In the genomic region with DNA sequence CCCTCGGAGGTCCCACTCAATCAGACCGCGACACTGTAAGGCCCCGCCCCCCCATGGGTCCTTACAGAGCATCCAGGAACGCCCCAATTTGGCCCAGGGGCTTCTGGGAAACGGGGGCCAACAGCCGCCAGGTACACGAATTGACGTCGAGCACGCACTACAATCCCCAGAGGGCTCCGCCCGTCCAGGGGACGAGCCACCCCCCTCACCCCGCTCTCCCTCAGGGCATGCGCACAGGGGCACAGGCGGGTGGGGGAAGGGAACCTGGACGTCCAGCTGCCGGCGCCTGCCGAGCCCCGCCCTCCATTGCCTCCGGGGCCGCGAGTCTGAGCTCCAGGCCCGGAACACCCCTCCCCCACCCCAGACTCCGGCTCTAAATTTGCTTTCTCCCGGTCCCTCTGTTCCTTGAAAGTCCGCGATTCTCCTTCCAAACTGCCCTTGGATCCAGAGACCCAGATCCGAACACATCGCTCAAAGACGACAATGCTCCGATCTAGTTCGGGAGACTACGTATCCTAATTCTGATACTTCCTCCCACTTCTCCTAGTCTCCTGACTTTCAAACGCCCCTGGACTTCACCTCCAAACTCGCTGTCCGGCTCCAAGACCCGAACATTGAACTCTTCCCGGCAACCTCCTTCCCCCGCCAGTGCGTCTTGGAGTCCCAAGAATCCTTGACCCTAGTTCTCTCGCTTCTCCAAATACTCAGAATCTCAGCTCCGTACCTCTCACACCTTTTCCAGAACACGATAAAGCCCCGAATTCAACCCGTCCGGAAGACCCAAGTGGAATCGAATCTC, we compare ENCODE assay signal across 8 cellular contexts. TPM values are rescaled to one million over a fixed set of nuclear protein-coding genes. Genes with fewer than 3 reads are reported as not detected.
DNase-seq lines count a peak whose midpoint lies in the region; ATAC-seq and TF ChIP-seq lines count a peak whose summit lies in the region.

No MANE protein-coding gene starts in this region.

- H3K9me3 Mint-ChIP-seq in chondrocyte (ENCODE audit: low read depth), result no peaks in the 10 kb centered on the region

- H3K4me1 Mint-ChIP-seq in chondrocyte (ENCODE audit: low read depth), result peaks cover 29% of the 10 kb centered on the region

- no peaks in the 10 kb centered on the region for H3K27me3 Mint-ChIP-seq in chondrocyte (ENCODE audit: low read depth)

- peaks cover 13% of the 10 kb centered on the region for H3K36me3 Mint-ChIP-seq in chondrocyte (ENCODE audit: low read depth)

- H3K27ac Mint-ChIP-seq in chondrocyte (ENCODE audit: unreplicated experiment), result peak overlapping the region; percentile 99

- peak; percentile 99 for DNase-seq in AG20443 (ENCODE audit: low spot score)
- peak; percentile 99 for DNase-seq in NCI-H510A (lab: John Stamatoyannopoulos, UW)
- DNase-seq in activated CD4-positive, alpha-beta T cell treated with anti-CD3 and anti-CD28 coated beads for 24 hours (ENCODE audit: low read depth in 2 of 2), result peak; percentile 98 to 99
- peak; percentile 100 for DNase-seq in chondrocyte (ENCODE audit: low spot score)
- DNase-seq in kidney glomerular epithelial cell (lab: John Stamatoyannopoulos, UW), result peak; percentile 96
- peak; percentile 99 for DNase-seq in stimulated activated CD4-positive, alpha-beta T cell treated with anti-CD3 and anti-CD28 coated beads, Interleukin-15, amount 100 ng/mL, for 48 hours (ENCODE audit: low read depth in 2 of 2)

- TF ChIP-seq CTCF in chondrocyte (IDR thresholded peaks at IDR 0.05), result no peak

- ATAC-seq in GM19043 (IDR thresholded peaks at IDR 0.05; ENCODE audit: low read depth, unreplicated experiment) (peak; percentile 60), HG03432 (IDR thresholded peaks at IDR 0.05; ENCODE audit: unreplicated experiment) (peak; percentile 68)

- H3K4me3 Mint-ChIP-seq in chondrocyte (ENCODE audit: unreplicated experiment), result peak overlapping the region; percentile 100

RNA-seq across cellular contexts. Expression of a gene that starts 0.8 kb away (rescaled TPM):
- total RNA-seq in chondrocyte, result 36.7 to 43.6 TPM (median 40.3 TPM) in 3 replicates

RNA-seq across cellular contexts. Expression of a gene that starts 17.5 kb away (rescaled TPM):
- 13.0 to 14.8 TPM (median 14.5 TPM) in 3 replicates for total RNA-seq in chondrocyte

RNA-seq across cellular contexts. Expression of a gene that starts 22.2 kb away (rescaled TPM):
- total RNA-seq in chondrocyte, result 48.3 to 53.9 TPM (median 53.1 TPM) in 3 replicates

RNA-seq across cellular contexts. Expression of a gene that starts 23.5 kb away (rescaled TPM):
- 1.4 to 2.5 TPM (median 2.3 TPM) in 3 replicates for total RNA-seq in chondrocyte

RNA-seq across cellular contexts. Expression of a gene that starts 30.2 kb away (rescaled TPM):
- 3.6 to 4.9 TPM (median 4.5 TPM) in 3 replicates for total RNA-seq in chondrocyte

Comparison
In these comparisons a context has a peak if more than half of its experiments do, and no peak if none do; other contexts are left out.
1. Peak in every context shown above with its lines: DNase-seq and ATAC-seq.